Comparison of ENCODE assay signal across 22 cellular contexts in the genomic region with DNA sequence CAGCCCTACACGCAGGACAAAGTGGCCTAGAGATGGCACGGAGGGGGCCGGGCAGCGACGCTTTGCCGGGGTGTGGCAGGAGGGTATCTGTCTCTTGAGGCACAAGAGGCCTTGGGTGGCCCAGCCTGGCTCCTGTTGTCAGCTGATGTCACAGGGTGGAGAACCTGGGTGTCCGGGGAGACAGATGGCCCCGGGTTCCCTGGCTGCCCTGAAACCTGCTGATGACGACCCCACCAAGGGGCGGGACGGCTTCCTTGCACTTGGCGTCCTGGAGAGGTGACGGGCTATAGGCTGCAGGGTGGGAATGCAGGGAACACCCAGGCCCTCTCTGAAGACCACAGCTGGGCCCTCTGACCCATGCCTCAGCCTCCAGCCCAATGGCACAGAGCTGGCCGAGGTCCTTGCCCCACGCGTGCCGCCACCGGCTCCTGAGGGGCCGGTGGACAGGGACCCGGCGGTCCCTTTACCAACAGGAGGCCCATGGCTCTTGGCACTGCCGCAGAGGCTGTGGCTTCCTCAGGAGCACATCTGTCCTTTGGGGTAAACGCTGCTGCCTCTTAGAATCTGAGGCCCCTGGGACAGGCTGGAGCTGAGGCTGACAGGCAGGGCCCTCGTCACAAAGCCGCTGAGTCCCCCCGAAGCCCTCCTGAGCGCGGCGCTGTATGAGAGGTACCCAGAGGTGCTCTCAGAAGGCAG. TPM values are rescaled to one million over a fixed set of nuclear protein-coding genes. Genes with fewer than 3 reads are reported as not detected.
DNase-seq lines count a peak whose midpoint lies in the region; ATAC-seq and TF ChIP-seq lines count a peak whose summit lies in the region.
"Had no signal": no experiment of that assay in that cellular context is flagged by ENCODE, and none has a peak within 500 bp of the region (broad histone marks: within the 10 kb centered on the region; RNA-seq: fewer than 3 reads in every experiment).

No MANE protein-coding gene starts in this region.

- intact Hi-C loops in CD14-positive monocyte (cut with micrococcal nuclease), result loop anchor here in 1 of 2 donors (5.0 kb wide), 1 partner anchor 43 kb away; no protein-coding TSS in a partner anchor
- intact Hi-C loops in dorsolateral prefrontal cortex (cut with DNase I), result loop anchor here in 1 of 2 donors (10.0 kb wide), 1 partner anchor 151 kb away; no protein-coding TSS in a partner anchor
- intact Hi-C loops in right lobe of liver (cut with DNase I), result loop anchor here (5.0 to 10.0 kb wide), 2 partner anchors 43 to 51 kb away; no protein-coding TSS in a partner anchor
- intact Hi-C loops in sigmoid colon (cut with DNase I), result loop anchor here (1.0 kb wide), 1 partner anchor 45 kb away; no protein-coding TSS in a partner anchor

- TF ChIP-seq EP300 in sigmoid colon (IDR thresholded peaks at IDR 0.05), result no peak

- peak overlapping the region in 2 of 7 donors; percentile 35 to 45 for H3K27ac Mint-ChIP-seq in CD14-positive monocyte
- H3K27ac Mint-ChIP-seq: activated naive CD4-positive, alpha-beta T cell treated with anti-CD3 and anti-CD28 coated beads for 36 hours; CD8-positive, alpha-beta memory T cell; IgD-negative memory B cell had no signal

- H3K4me3 ChIP-seq in dorsolateral prefrontal cortex (no peak overlapping the region), right lobe of liver (no peak overlapping the region), sigmoid colon (no peak overlapping the region)
- H3K4me3 ChIP-seq: prostate gland, suprapubic skin had no signal

- ATAC-seq in right lobe of liver, result no peak
- no peak for ATAC-seq in GM18861 (IDR thresholded peaks at IDR 0.05; ENCODE audit: unreplicated experiment)
- ATAC-seq in GM18868 (IDR thresholded peaks at IDR 0.05; ENCODE audit: unreplicated experiment), result no peak
- ATAC-seq: naive thymus-derived CD4-positive, alpha-beta T cell had no signal

- H3K36me3 Mint-ChIP-seq in CD14-positive monocyte, result no peaks in the 10 kb centered on the region
- H3K36me3 Mint-ChIP-seq: IgD-negative memory B cell; naive thymus-derived CD4-positive, alpha-beta T cell had no signal

- TF ChIP-seq POLR2A in right lobe of liver (IDR thresholded peaks at IDR 0.05) (no peak), sigmoid colon (IDR thresholded peaks at IDR 0.05) (no peak)

- WGBS in right lobe of liver (ENCODE audit: insufficient coverage, low coverage, low lambda C conversion rate, missing lambda C conversion rate), result no CpG with 5 or more reads among the region's 29 CpGs
- 92 to 93% methylated on average over 29 of the region's 29 CpGs for WGBS in sigmoid colon, 2 donors

- H3K27me3 ChIP-seq in dorsolateral prefrontal cortex (no peaks in the 10 kb centered on the region), right lobe of liver (no peaks in the 10 kb centered on the region), sigmoid colon (no peaks in the 10 kb centered on the region)
- H3K27me3 ChIP-seq: suprapubic skin had no signal

- H3K9me3 ChIP-seq in right lobe of liver, result no peaks in the 10 kb centered on the region
- H3K9me3 ChIP-seq in sigmoid colon, result no peaks in the 10 kb centered on the region
- H3K9me3 ChIP-seq: prostate gland, suprapubic skin had no signal

- H3K4me3 Mint-ChIP-seq in CD14-positive monocyte, result no peak overlapping the region
- H3K4me3 Mint-ChIP-seq: activated naive CD4-positive, alpha-beta T cell treated with anti-CD3 and anti-CD28 coated beads for 36 hours; CD8-positive, alpha-beta memory T cell; IgD-negative memory B cell; naive thymus-derived CD4-positive, alpha-beta T cell had no signal

- H3K27ac ChIP-seq in dorsolateral prefrontal cortex (peak overlapping the region; percentile 83 to 99 (median 96)), right lobe of liver (no peak overlapping the region), sigmoid colon (peak overlapping the region; percentile 92 to 98 (median 94))
- H3K27ac ChIP-seq: prostate gland had no signal

- DNase-seq in CD14-positive monocyte (ENCODE audit: low spot score) (peak; percentile 41), dorsolateral prefrontal cortex (peak in 3 of 10 donors; percentile 9 to 44 (median 43)), right lobe of liver (peak in 2 of 3 donors; percentile 11 to 37), sigmoid colon (peak; percentile 73), iPS-NIHi11 (ENCODE audit: low spot score) (no peak)
- DNase-seq in activated CD4-positive, alpha-beta T cell treated with anti-CD3 and anti-CD28 coated beads for 48 hours, result no peak
- DNase-seq: activated CD4-positive, alpha-beta T cell treated with anti-CD3 and anti-CD28 coated beads, Interleukin-2, amount 50 U/mL, for 1 hour; activated naive CD4-positive, alpha-beta T cell treated with anti-CD3 and anti-CD28 coated beads for 36 hours; CD8-positive, alpha-beta memory T cell; DMS79 treated with DMSO at 0.1 percent for 48 hours; naive thymus-derived CD4-positive, alpha-beta T cell; NCI-H146; NCI-H774; OCI-M1; SIG-M5; stimulated activated CD4-positive, alpha-beta T cell treated with anti-CD3 and anti-CD28 coated beads, Interleukin-12 subunit alpha, Interleukin-12 subunit beta, amount 100 ng/mL, for 4 hours; stimulated activated CD8-positive, alpha-beta memory T cell treated with anti-CD3 and anti-CD28 coated beads, Interleukin-4, amount 100 ng/mL, for 48 hours had no signal

- no peaks in the 10 kb centered on the region for H3K9me3 Mint-ChIP-seq in CD14-positive monocyte
- H3K9me3 Mint-ChIP-seq: activated naive CD4-positive, alpha-beta T cell treated with anti-CD3 and anti-CD28 coated beads for 36 hours; CD8-positive, alpha-beta memory T cell; IgD-negative memory B cell; naive thymus-derived CD4-positive, alpha-beta T cell had no signal

- TF ChIP-seq CTCF in CD14-positive monocyte (IDR thresholded peaks at IDR 0.05) (no peak), dorsolateral prefrontal cortex (IDR thresholded peaks at IDR 0.05 in 54 of 56, conservative IDR thresholded peaks at IDR 0.05 in 2 of 56; ENCODE audit: low read depth in 1 of 56, partially characterized antibody in 56 of 56) (no peak), right lobe of liver (IDR thresholded peaks at IDR 0.05) (no peak), sigmoid colon (IDR thresholded peaks at IDR 0.05) (no peak)

- H3K4me1 ChIP-seq in right lobe of liver, result no peaks in the 10 kb centered on the region
- H3K4me1 ChIP-seq in sigmoid colon, result peaks cover 0 to 93% (median 91%) of the 10 kb centered on the region in 4 donors

- peaks cover 2 to 17% (median 3%) of the 10 kb centered on the region in 3 donors for H3K27me3 Mint-ChIP-seq in CD14-positive monocyte (ENCODE audit: low read depth in 3 of 3)
- H3K27me3 Mint-ChIP-seq: CD8-positive, alpha-beta memory T cell; IgD-negative memory B cell; naive thymus-derived CD4-positive, alpha-beta T cell had no signal

- no peaks in the 10 kb centered on the region for H3K4me1 Mint-ChIP-seq in CD14-positive monocyte

- H3K36me3 ChIP-seq in right lobe of liver, result no peaks in the 10 kb centered on the region
- no peaks in the 10 kb centered on the region for H3K36me3 ChIP-seq in sigmoid colon
- H3K36me3 ChIP-seq: prostate gland, suprapubic skin had no signal

RNA-seq across cellular contexts. Expression of a gene that starts 16.4 kb away (rescaled TPM):
- 1 to 10 TPM; 2.7 to 3.4 TPM for polyA plus RNA-seq in CD14-positive monocyte
- 10 to 100 TPM in 119 of 120 experiments, 1 to 10 TPM in 1; 9.8 to 20.3 (median 14.3) TPM for total RNA-seq in dorsolateral prefrontal cortex
- total RNA-seq in right lobe of liver, result 10 to 100 TPM in 2 of 6 experiments, 1 to 10 TPM in 4; 3.8 to 12.1 (median 4.8) TPM
- 10 to 100 TPM; 20.2 to 27.2 (median 22.7) TPM for total RNA-seq in sigmoid colon
- 10 to 100 TPM in 1 of 3 donors, 1 to 10 TPM in 2; 4.2 to 18.1 (median 8.4) TPM for polyA plus RNA-seq in sigmoid colon

RNA-seq across cellular contexts. Expression of a gene that starts 17.1 kb away (rescaled TPM):
- polyA plus RNA-seq in CD14-positive monocyte, result 10 to 100 TPM; 30.1 to 33.1 TPM
- 10 to 100 TPM; 25.3 to 45.6 (median 35.3) TPM for total RNA-seq in dorsolateral prefrontal cortex
- total RNA-seq in right lobe of liver, result 10 to 100 TPM in 4 of 6 experiments, 1 to 10 TPM in 2; 6.5 to 11.4 (median 10.9) TPM
- 10 to 100 TPM; 18.6 to 27.1 (median 24.9) TPM for total RNA-seq in sigmoid colon
- polyA plus RNA-seq in sigmoid colon, result 10 to 100 TPM; 13.2 to 15.6 (median 14.6) TPM

RNA-seq across cellular contexts. Expression of a gene that starts 17.4 kb away (rescaled TPM):
- polyA plus RNA-seq in CD14-positive monocyte (10 to 100 TPM; 52.3 to 58.1 TPM), sigmoid colon (10 to 100 TPM; 33.9 to 67.3 (median 65.7) TPM)
- total RNA-seq in dorsolateral prefrontal cortex (10 to 100 TPM; 21.7 to 47.0 (median 35.6) TPM), right lobe of liver (10 to 100 TPM in 5 of 6 experiments, 1 to 10 TPM in 1; 7.5 to 17.7 (median 14.9) TPM), sigmoid colon (10 to 100 TPM; 35.7 to 39.0 (median 37.5) TPM)

RNA-seq across cellular contexts. Expression of a gene that starts 22.7 kb away (rescaled TPM):
- polyA plus RNA-seq in CD14-positive monocyte (1 to 10 TPM in 1 of 2 donors, under 1 TPM in 1; 0.76 to 2.7 TPM), sigmoid colon (1,000 to 10,000 TPM in 2 of 3 donors, 100 to 1,000 TPM in 1; 905 to 2,176 (median 1,086) TPM)
- total RNA-seq in dorsolateral prefrontal cortex (1,000 to 10,000 TPM; 1,109 to 2,418 (median 1,592) TPM), right lobe of liver (10 to 100 TPM in 2 of 6 experiments, 1 to 10 TPM in 4; 3.6 to 57.1 (median 6.7) TPM), sigmoid colon (1,000 to 10,000 TPM; 1,303 to 1,696 (median 1,494) TPM)

Comparison
In these comparisons a context has a peak if more than half of its experiments do, and no peak if none do; other contexts are left out.
1. DNase-seq: peak in CD14-positive monocyte (single experiment), right lobe of liver (2 of 3) and sigmoid colon (single experiment); none in iPS-NIHi11 (single experiment) and activated CD4-positive, alpha-beta T cell treated with anti-CD3 and anti-CD28 coated beads for 48 hours (single experiment).
2. H3K27ac ChIP-seq: peak in dorsolateral prefrontal cortex (59 of 59) and sigmoid colon (4 of 4); none in right lobe of liver (0 of 3).